In the genomic region with DNA sequence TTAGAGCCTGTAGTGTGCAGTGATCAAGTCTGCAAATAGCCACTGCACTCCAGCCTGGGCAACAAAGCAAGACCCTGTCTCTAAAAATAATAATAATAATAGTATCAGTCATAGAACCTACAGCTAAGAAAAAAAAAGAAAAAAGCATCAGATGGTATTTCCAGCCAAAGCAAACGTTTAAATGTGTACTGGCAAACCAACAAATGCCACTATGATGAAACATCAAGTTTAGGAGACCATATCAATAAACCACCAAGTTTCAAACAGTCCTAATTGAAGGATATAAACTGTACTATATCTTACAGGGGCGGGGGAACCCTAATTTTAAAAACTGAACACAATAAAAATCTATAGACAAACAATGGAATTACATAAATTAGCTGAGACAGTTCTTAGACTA, we compare ENCODE assay signal across 1 cellular context.
TF ChIP-seq lines count a peak whose summit lies in the region.

No MANE protein-coding gene starts in this region.

TF ChIP-seq in GM12878, 131 proteins besides CTCF, POLR2A, EP300 and RAD21:
- no peak for TF ChIP-seq HDGF (IDR thresholded peaks at IDR 0.05)
- no peak for TF ChIP-seq MEF2A (IDR thresholded peaks at IDR 0.05; ENCODE audit: insufficient read depth, low read depth, low read length)
- no peak for TF ChIP-seq SIN3A (IDR thresholded peaks at IDR 0.05; ENCODE audit: low read depth, low read length)
- no peak for TF ChIP-seq ZNF207 (IDR thresholded peaks at IDR 0.05; ENCODE audit: borderline replicate concordance)
- TF ChIP-seq PAX8 (IDR thresholded peaks at IDR 0.05), result no peak
- no peak for TF ChIP-seq JUND (IDR thresholded peaks at IDR 0.05; ENCODE audit: low read depth, low read length)
- TF ChIP-seq, protein P1, sequence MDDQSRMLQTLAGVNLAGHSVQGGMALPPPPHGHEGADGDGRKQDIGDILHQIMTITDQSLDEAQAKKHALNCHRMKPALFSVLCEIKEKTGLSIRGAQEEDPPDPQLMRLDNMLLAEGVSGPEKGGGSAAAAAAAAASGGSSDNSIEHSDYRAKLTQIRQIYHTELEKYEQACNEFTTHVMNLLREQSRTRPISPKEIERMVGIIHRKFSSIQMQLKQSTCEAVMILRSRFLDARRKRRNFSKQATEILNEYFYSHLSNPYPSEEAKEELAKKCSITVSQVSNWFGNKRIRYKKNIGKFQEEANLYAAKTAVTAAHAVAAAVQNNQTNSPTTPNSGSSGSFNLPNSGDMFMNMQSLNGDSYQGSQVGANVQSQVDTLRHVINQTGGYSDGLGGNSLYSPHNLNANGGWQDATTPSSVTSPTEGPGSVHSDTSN (IDR thresholded peaks at IDR 0.05; ENCODE audit: insufficient replicate concordance, low read depth, low read length), result no peak
- TF ChIP-seq YBX1 (IDR thresholded peaks at IDR 0.05), result no peak
- TF ChIP-seq DPF2 (IDR thresholded peaks at IDR 0.05), result no peak
- TF ChIP-seq ZNF24 (IDR thresholded peaks at IDR 0.05), result no peak
